ENCODE assay signal across 1 cellular context in genomic region chr17:52710363-52710901, GRCh38.
TF ChIP-seq lines count a peak whose summit lies in the region.

No MANE protein-coding gene starts in this region.

TF ChIP-seq in GM23338, 12 proteins besides CTCF, POLR2A, EP300 and RAD21 (continued from another document):
- TF ChIP-seq ZNF462 (CRISPR knock-in tag; IDR thresholded peaks at IDR 0.05), result no peak; the same call in 1 of the 2 replicates
